ENCODE assay signal across 8 cellular contexts in genomic region chr3:137110392-137110996, GRCh38.
DNase-seq lines count a peak whose midpoint lies in the region; ATAC-seq and TF ChIP-seq lines count a peak whose summit lies in the region.

No MANE protein-coding gene starts in this region.

- ATAC-seq in HG02588 (IDR thresholded peaks at IDR 0.05; ENCODE audit: unreplicated experiment) (peak; percentile 66), HG03565 (IDR thresholded peaks at IDR 0.05; ENCODE audit: unreplicated experiment) (no peak), GM19328 (IDR thresholded peaks at IDR 0.05; ENCODE audit: unreplicated experiment) (no peak)

- H3K4me3 ChIP-seq in choroid plexus epithelial cell (ENCODE audit: low read depth, low read length): no peak overlapping the region

- peak; percentile 78 for TF ChIP-seq CTCF in choroid plexus epithelial cell (conservative IDR thresholded peaks at IDR 0.05; ENCODE audit: low read depth, low read length)

- peak; percentile 67 for DNase-seq in SIG-M5 treated with dmso at 0.1 percent for 504 hours (lab: John Stamatoyannopoulos, UW; ENCODE audit: unreplicated experiment)
- DNase-seq in SIG-M5 (lab: John Stamatoyannopoulos, UW): no peak
- peak; percentile 22 for DNase-seq in NCI-H460 (ENCODE audit: extremely low read depth, low read depth)
- peak; percentile 67 for DNase-seq in choroid plexus epithelial cell (ENCODE audit: low read depth)
- peak; percentile 5 for DNase-seq in non-pigmented ciliary epithelial cell (ENCODE audit: low read depth)
